In genomic region chr20:64161595-64162238, GRCh38 we compare ENCODE assay signal across 9 cellular contexts. TPM values are rescaled to one million over a fixed set of nuclear protein-coding genes. Genes with fewer than 3 reads are reported as not detected.
DNase-seq lines count a peak whose midpoint lies in the region; ATAC-seq and TF ChIP-seq lines count a peak whose summit lies in the region.
"Had no signal": no experiment of that assay in that cellular context is flagged by ENCODE, and none has a peak within 500 bp of the region (broad histone marks: within the 10 kb centered on the region; RNA-seq: fewer than 3 reads in every experiment).

No MANE protein-coding gene starts in this region.

- H3K4me1 ChIP-seq in SK-N-SH (ENCODE audit: control insufficient read depth in 1 of 2, insufficient read depth in 2 of 2, low read depth in 1 of 2, low read length in 1 of 2) (peaks cover 0 to 48% of the 10 kb centered on the region in 2 experiments; a peak in 2 of 4 replicates), neuron (ENCODE audit: insufficient read depth, low read length) (peaks cover 54% of the 10 kb centered on the region)

- H3K4me2 ChIP-seq in SK-N-SH, result no peak overlapping the region
- H3K4me2 ChIP-seq: BLaER1 had no signal

- H3K36me3 ChIP-seq in SK-N-SH (replicated peaks in 1 of 2; ENCODE audit: control insufficient read depth in 1 of 2, insufficient read depth in 2 of 2, low read length in 1 of 2) (no peaks in the 10 kb centered on the region), neuron (ENCODE audit: insufficient read depth, low read length) (no peaks in the 10 kb centered on the region)
- H3K36me3 ChIP-seq: BLaER1 had no signal

- no peak for TF ChIP-seq CTCF in SK-N-SH (IDR thresholded peaks at IDR 0.05)
- no peak for TF ChIP-seq CTCF in RWPE1 (conservative IDR thresholded peaks at IDR 0.05; ENCODE audit: low read depth)
- no peak for TF ChIP-seq CTCF in HFFc6 (IDR thresholded peaks at IDR 0.05)

- H3K9me2 ChIP-seq in SK-N-SH, result no peaks in the 10 kb centered on the region

- H3K9ac ChIP-seq in SK-N-SH, result no peak overlapping the region
- H3K9ac ChIP-seq: BLaER1 had no signal

- H3K36me3 Mint-ChIP-seq in HFFc6 (ENCODE audit: low read depth), result no peaks in the 10 kb centered on the region

- 81% methylated on average over 29 of the region's 29 CpGs for WGBS in SK-N-SH (ENCODE audit: low lambda C conversion rate)

- no peaks in the 10 kb centered on the region for H3K9me3 Mint-ChIP-seq in HFFc6

- ATAC-seq in SK-N-SH treated with all-trans-retinoic acid at 6 μM for 48 hours (no peak), esophagus mucosa (peak; percentile 24), HG02571 (IDR thresholded peaks at IDR 0.05; ENCODE audit: unreplicated experiment) (no peak)

- no peak for DNase-seq in SK-N-SH
- peak; percentile 88 for DNase-seq in RWPE1 (ENCODE audit: low spot score)
- DNase-seq in HFFc6, result no peak
- DNase-seq in NCI-H748 treated with DMSO at 0.1 percent for 48 hours (lab: John Stamatoyannopoulos, UW), result no peak

- H4K20me1 ChIP-seq in SK-N-SH (ENCODE audit: insufficient read depth), result no peaks in the 10 kb centered on the region

- no peak for TF ChIP-seq RAD21 in SK-N-SH (IDR thresholded peaks at IDR 0.05; ENCODE audit: low read length)

- no peak overlapping the region for H3K4me3 Mint-ChIP-seq in HFFc6

- peaks cover 29% of the 10 kb centered on the region for H3K27me3 ChIP-seq in SK-N-SH (ENCODE audit: insufficient read depth)
- peaks cover 17% of the 10 kb centered on the region for H3K27me3 ChIP-seq in neuron (ENCODE audit: insufficient read depth, low read length)

- no peaks in the 10 kb centered on the region for H3F3A ChIP-seq in SK-N-SH (replicated peaks; ENCODE audit: insufficient read depth)

- H3K27ac ChIP-seq in SK-N-SH (ENCODE audit: low read depth in 2 of 2, low read length in 1 of 2) (no peak overlapping the region), RWPE1 (no peak overlapping the region)
- H3K27ac ChIP-seq: BLaER1 had no signal

- POLR2A ChIA-PET in SK-N-SH (lab: Yijun Ruan, JAX), result no interaction called here
- POLR2A ChIA-PET in RWPE1 (lab: Yijun Ruan, JAX; ENCODE audit: low non-redundant PET), result no interaction called here

- CTCF ChIA-PET in SK-N-SH (lab: Yijun Ruan, JAX), result interaction anchor here (0.8 to 1.5 kb wide), 2 partner anchors 41 to 59 kb away, joined by 3 to 7 read pairs; no protein-coding TSS in a partner anchor
- CTCF ChIA-PET in RWPE1 (lab: Yijun Ruan, JAX), result no interaction called here

- H2AFZ ChIP-seq in SK-N-SH (ENCODE audit: low read depth) (no peak overlapping the region), neuron (ENCODE audit: low read depth, low read length) (no peak overlapping the region)

- H3K4me3 ChIP-seq in SK-N-SH (ENCODE audit: low read depth in 2 of 2, low read length in 1 of 2) (no peak overlapping the region), neuron (ENCODE audit: low read length) (peak overlapping the region; percentile 39)
- H3K4me3 ChIP-seq: BLaER1 had no signal

- H3K4me1 Mint-ChIP-seq in HFFc6 (ENCODE audit: low read depth), result no peaks in the 10 kb centered on the region

- H3K9me3 ChIP-seq in SK-N-SH (no peaks in the 10 kb centered on the region), neuron (ENCODE audit: low read length) (no peaks in the 10 kb centered on the region)
- H3K9me3 ChIP-seq: BLaER1 had no signal

- H3K79me2 ChIP-seq in SK-N-SH (ENCODE audit: insufficient read depth), result no peaks in the 10 kb centered on the region

- peaks cover 49% of the 10 kb centered on the region for H3K27me3 Mint-ChIP-seq in HFFc6 (ENCODE audit: insufficient read depth)

- no peak for TF ChIP-seq EP300 in SK-N-SH (IDR thresholded peaks at IDR 0.05; ENCODE audit: borderline replicate concordance in 1 of 2, low read depth in 1 of 2, low read length in 1 of 2)

- H3K27ac Mint-ChIP-seq in HFFc6, result no peak overlapping the region

TF ChIP-seq in SK-N-SH, 30 proteins besides CTCF, POLR2A, EP300 and RAD21:
- TF ChIP-seq JUND (IDR thresholded peaks at IDR 0.05) (no peak), USF1 (IDR thresholded peaks at IDR 0.05; ENCODE audit: borderline replicate concordance, low read depth) (no peak), REST (IDR thresholded peaks at IDR 0.05; ENCODE audit: low read depth, low read length) (peak; percentile 89)
TF ChIP-seq in SK-N-SH: peak in this region for 1.

TF ChIP-seq in SK-N-SH treated with all-trans-retinoic acid at 6 μM for 48 hours, 23 proteins besides CTCF, POLR2A, EP300 and RAD21:
- TF ChIP-seq OSR1 (CRISPR knock-in tag; IDR thresholded peaks at IDR 0.05), result no peak
- TF ChIP-seq TSHZ2 (CRISPR knock-in tag; IDR thresholded peaks at IDR 0.05), result no peak
- no peak for TF ChIP-seq ESRRG (CRISPR knock-in tag; IDR thresholded peaks at IDR 0.05)
- no peak for TF ChIP-seq ZNF8 (CRISPR knock-in tag; IDR thresholded peaks at IDR 0.05)
- no peak for TF ChIP-seq CSDC2 (CRISPR knock-in tag; IDR thresholded peaks at IDR 0.05)
- no peak for TF ChIP-seq ZC3H10 (CRISPR knock-in tag; IDR thresholded peaks at IDR 0.05)
- no peak for TF ChIP-seq CREB5 (CRISPR knock-in tag; IDR thresholded peaks at IDR 0.05; ENCODE audit: low read depth)
- TF ChIP-seq GLIS3 (CRISPR knock-in tag; IDR thresholded peaks at IDR 0.05), result no peak

RNA-seq across cellular contexts. Expression of gene MYT1, which starts 2.5 kb away (rescaled TPM):
- polyA plus RNA-seq in SK-N-SH (2012; rRNA removed), result 0.10 and 0.23 TPM in 2 replicates
- polyA plus RNA-seq in SK-N-SH (2012; cell fraction: cytosol; rRNA removed), result 0.08 and 0.41 TPM in 2 replicates
- polyA plus RNA-seq in SK-N-SH (2012; cell fraction: nucleus; rRNA removed), result 0.31 and 0.52 TPM in 2 replicates
- total RNA-seq in esophagus mucosa, result not detected
- total RNA-seq in HFFc6 (2021; fragmentation: NEBNext Ultra II Directional; extraction: Animal tissue kit (Norgen Biotek cat#: 25700)), result not detected

RNA-seq across cellular contexts. Expression of gene NPBWR2, which starts 54.4 kb away (rescaled TPM):
- polyA plus RNA-seq in SK-N-SH (2012; rRNA removed), result not detected in 2 replicates
- not detected in 2 replicates for polyA plus RNA-seq in SK-N-SH (2012; cell fraction: cytosol; rRNA removed)
- polyA plus RNA-seq in SK-N-SH (2012; cell fraction: nucleus; rRNA removed), result not detected in 2 replicates
- not detected for total RNA-seq in esophagus mucosa
- total RNA-seq in HFFc6 (2021; fragmentation: NEBNext Ultra II Directional; extraction: Animal tissue kit (Norgen Biotek cat#: 25700)), result not detected
